11 cellular contexts compared by ENCODE assay signal in the genomic region with DNA sequence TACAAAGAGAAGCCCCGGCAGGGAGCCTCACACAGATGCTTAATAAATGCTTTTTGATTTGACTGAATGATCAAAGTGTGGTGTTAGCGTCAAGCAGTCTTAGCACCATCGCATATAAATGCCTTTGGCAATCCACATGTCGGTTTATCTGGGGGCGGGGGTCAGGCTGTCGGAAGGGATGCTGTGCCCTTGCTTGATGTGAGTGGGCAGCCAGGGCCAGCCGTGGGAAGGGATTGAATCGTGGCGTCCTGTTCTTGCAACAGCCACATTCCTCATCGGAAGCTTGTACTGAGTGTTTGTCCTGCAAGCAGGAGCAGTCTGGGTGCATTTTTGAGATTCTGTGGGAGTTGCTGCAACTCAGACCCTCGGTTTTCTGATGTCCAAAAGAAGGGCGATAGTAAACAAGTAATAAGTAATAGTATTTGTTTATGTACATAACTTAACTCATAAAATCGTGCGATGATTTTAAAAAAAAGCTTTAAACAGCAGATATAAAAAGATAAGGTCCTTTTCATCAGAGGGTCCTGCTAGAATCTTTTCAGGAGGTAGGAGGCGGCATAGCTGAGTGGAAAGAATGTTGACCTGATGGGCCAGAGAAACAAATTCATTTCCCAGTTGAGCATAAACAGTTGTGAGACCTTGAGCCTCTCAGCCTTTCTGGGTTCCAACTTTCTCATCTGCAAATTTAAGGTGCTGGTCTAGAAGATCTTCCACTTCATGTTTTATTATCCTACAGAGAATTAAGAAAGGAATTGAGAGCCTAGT.
DNase-seq lines count a peak whose midpoint lies in the region; ATAC-seq and TF ChIP-seq lines count a peak whose summit lies in the region.
"Had no signal": no experiment of that assay in that cellular context is flagged by ENCODE, and none has a peak within 500 bp of the region (broad histone marks: within the 10 kb centered on the region; RNA-seq: fewer than 3 reads in every experiment).

No MANE protein-coding gene starts in this region.

- TF ChIP-seq EP300 in tibial nerve (IDR thresholded peaks at IDR 0.05) = peak in 1 of 2 donors; percentile 63

- H3K4me2 ChIP-seq in PC-3 (ENCODE audit: low read length) = no peak overlapping the region

- H3K36me3 ChIP-seq in PC-3 (ENCODE audit: low read depth, low read length) (no peaks in the 10 kb centered on the region), tibial nerve (no peaks in the 10 kb centered on the region)
- H3K36me3 ChIP-seq: WERI-Rb-1 had no signal

- intact Hi-C loops in PC-3 (cut with micrococcal nuclease) = loop anchor here (5.0 kb wide), 3 partner anchors 89 to 309 kb away; no protein-coding TSS in a partner anchor

- H3K9me3 ChIP-seq in PC-3 (ENCODE audit: low read length) (no peaks in the 10 kb centered on the region), tibial nerve (no peaks in the 10 kb centered on the region)

- peaks cover 6% of the 10 kb centered on the region for H3K27me3 Mint-ChIP-seq in mesothelial cell of epicardium (ENCODE audit: low read depth)

- DNase-seq in PC-3 (no peak), epithelial cell of esophagus (ENCODE audit: low read depth) (peak; percentile 22), mesothelial cell of epicardium (ENCODE audit: low spot score in 2 of 2, unreplicated experiment in 2 of 2) (peak in 1 of 2 experiments; percentile 41), tibial nerve (ENCODE audit: low spot score in 2 of 2) (no peak), HPDE6-E6E7 (ENCODE audit: extremely low spot score) (no peak), NOMO-1 treated with DMSO at 0.1 percent for 48 hours (lab: John Stamatoyannopoulos, UW; ENCODE audit: unreplicated experiment) (no peak), GM10266 (ENCODE audit: extremely low spot score) (no peak)
- DNase-seq: activated naive CD4-positive, alpha-beta T cell treated with Interleukin-2 at 50 U/mL for 16 hours; stimulated activated naive CD4-positive, alpha-beta T cell; WERI-Rb-1 had no signal

- H3K36me3 Mint-ChIP-seq in mesothelial cell of epicardium = no peaks in the 10 kb centered on the region

- POLR2A ChIA-PET in PC-3 (lab: Charles Lee; ENCODE audit: unreplicated experiment) = no interaction called here

- no peaks in the 10 kb centered on the region for H3K9me2 ChIP-seq in PC-3 (replicated peaks; ENCODE audit: low read length)

- H3K4me1 ChIP-seq in PC-3 (ENCODE audit: insufficient read depth, low read length) (peaks cover 19% of the 10 kb centered on the region), tibial nerve (peaks cover 0 to 27% (median 2%) of the 10 kb centered on the region in 4 donors)

- peak overlapping the region; percentile 40 for H3K4me3 Mint-ChIP-seq in mesothelial cell of epicardium

- CTCF ChIA-PET in PC-3 (lab: Charles Lee) = no interaction called here

- BruUV-seq in PC-3 (replicated peaks; lab: Mats Ljungman, UMichigan) = no TSS peak

- 17 to 32% methylated on average over 12 to 15 of the region's 15 CpGs for WGBS in tibial nerve, 2 donors

- no peak overlapping the region for H3K4me3 ChIP-seq in PC-3 (ENCODE audit: low read length)
- no peak overlapping the region for H3K4me3 ChIP-seq in epithelial cell of esophagus (ENCODE audit: low read length)
- no peak overlapping the region for H3K4me3 ChIP-seq in tibial nerve
- H3K4me3 ChIP-seq: skin epidermis had no signal

- H3K27me3 ChIP-seq in PC-3 (ENCODE audit: low read length) (no peaks in the 10 kb centered on the region), tibial nerve (no peaks in the 10 kb centered on the region)

- H3K27ac ChIP-seq in PC-3 (ENCODE audit: low read length) = no peak overlapping the region
- peak overlapping the region; percentile 10 to 79 (median 56) for H3K27ac ChIP-seq in tibial nerve
- H3K27ac ChIP-seq: skin epidermis, WERI-Rb-1 had no signal

- H3K4me1 Mint-ChIP-seq in mesothelial cell of epicardium = peaks cover 32% of the 10 kb centered on the region

- TF ChIP-seq CTCF in PC-3 (conservative IDR thresholded peaks at IDR 0.05; ENCODE audit: low read depth, low read length) = no peak
- TF ChIP-seq CTCF in epithelial cell of esophagus (IDR thresholded peaks at IDR 0.05; ENCODE audit: insufficient read depth, low read depth, low read length, missing control alignments) = no peak
- TF ChIP-seq CTCF in mesothelial cell of epicardium (IDR thresholded peaks at IDR 0.05; ENCODE audit: unreplicated experiment) = no peak
- TF ChIP-seq CTCF in tibial nerve (IDR thresholded peaks at IDR 0.05) = peak in 1 of 5 experiments; percentile 11
- no peak for TF ChIP-seq CTCF in GM10266 (IDR thresholded peaks at IDR 0.05; ENCODE audit: control insufficient read depth, insufficient read depth, low read depth, missing control alignments)

- TF ChIP-seq POLR2A in tibial nerve (IDR thresholded peaks at IDR 0.05) = no peak

- peak overlapping the region; percentile 92 for H3K27ac Mint-ChIP-seq in mesothelial cell of epicardium

- no peaks in the 10 kb centered on the region for H4K20me1 ChIP-seq in PC-3 (ENCODE audit: low read length)

- H3F3A ChIP-seq in PC-3 (ENCODE audit: low read length, unreplicated experiment) = no peaks in the 10 kb centered on the region

- ATAC-seq in PC-3 = no peak

- H2AFZ ChIP-seq in PC-3 (ENCODE audit: low read length) = no peak overlapping the region

- H3K9me3 Mint-ChIP-seq in mesothelial cell of epicardium = no peaks in the 10 kb centered on the region

- peak overlapping the region; percentile 20; the same call in 1 of the 2 replicates for H3K9ac ChIP-seq in PC-3 (ENCODE audit: low read length)

- no peaks in the 10 kb centered on the region for H3K79me2 ChIP-seq in PC-3 (ENCODE audit: low read length)
